ENCODE assay signal across 28 cellular contexts in the genomic region with DNA sequence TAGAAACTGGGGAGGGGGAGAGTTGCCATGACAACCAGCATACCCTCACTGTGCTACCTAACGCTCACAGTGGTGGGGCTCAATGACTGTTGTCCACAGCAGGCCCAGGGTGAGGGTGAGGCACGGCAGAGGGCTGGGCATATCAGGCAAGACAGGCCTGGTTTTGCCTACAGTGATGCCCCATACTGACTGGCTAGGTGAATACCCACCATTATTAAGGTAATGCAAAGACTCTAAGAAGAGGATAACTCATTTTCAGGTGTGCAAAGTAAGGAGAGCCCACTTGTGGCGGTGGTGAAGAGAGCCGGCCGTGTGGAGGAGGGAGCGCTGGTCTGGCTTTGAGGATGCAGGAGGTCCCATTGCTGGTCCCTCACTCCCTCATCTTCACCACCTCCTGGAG.
"Had no signal": no experiment of that assay in that cellular context is flagged by ENCODE, and none has a peak within 500 bp of the region (broad histone marks: within the 10 kb centered on the region; RNA-seq: fewer than 3 reads in every experiment).

No MANE protein-coding gene starts in this region.

- H3K9me3 ChIP-seq: esophagus squamous epithelium, heart right ventricle, lower lobe of right lung, spleen, testis, transverse colon had no signal

- H3K9me3 Mint-ChIP-seq: central memory CD8-positive, alpha-beta T cell; dendritic cell treated with granulocyte-macrophage colony-stimulating factor and Interleukin-4, amounts not matched to agents 40 ng/mL and 50 ng/mL, for 4 days; natural killer cell had no signal

- H3K36me3 Mint-ChIP-seq: natural killer cell had no signal

- H3K27me3 ChIP-seq: spleen, testis, transverse colon had no signal

- DNase-seq: activated CD4-positive, alpha-beta memory T cell treated with anti-CD3 and anti-CD28 coated beads, Interleukin-2, amount 10 ng/mL, durations not matched to agents 7 days and 5 days; activated CD4-positive, alpha-beta T cell treated with anti-CD3 and anti-CD28 coated beads for 48 hours; activated effector memory CD4-positive, alpha-beta T cell treated with Interleukin-2 at 50 U/mL for 16 hours; activated naive CD4-positive, alpha-beta T cell treated with Interleukin-2 at 50 U/mL for 16 hours; anterior cingulate cortex; effector CD4-positive, alpha-beta T cell; esophagus squamous epithelium; heart right ventricle; kidney glomerular epithelial cell; lower lobe of right lung; mesenchymal stem cell; natural killer cell; posterior cingulate gyrus; right cardiac atrium; spleen; stimulated activated naive CD8-positive, alpha-beta T cell treated with anti-CD3 and anti-CD28 coated beads, Interleukin-15, Interleukin-2, amounts not matched to agents 100 U/mL and 50 U/mL, for 24 hours; T-helper 1 cell; testis; transverse colon had no signal

- H3K27me3 Mint-ChIP-seq: activated CD4-positive, alpha-beta memory T cell treated with anti-CD3 and anti-CD28 coated beads, Interleukin-2, amount 10 ng/mL, durations not matched to agents 7 days and 5 days; activated naive CD8-positive, alpha-beta T cell; central memory CD8-positive, alpha-beta T cell; dendritic cell treated with granulocyte-macrophage colony-stimulating factor and Interleukin-4, amounts not matched to agents 40 ng/mL and 50 ng/mL, for 4 days had no signal

- H3K36me3 ChIP-seq: esophagus squamous epithelium, heart right ventricle, lower lobe of right lung, spleen, transverse colon had no signal

- H3K27ac ChIP-seq: epithelial cell of prostate, esophagus squamous epithelium, heart right ventricle, lower lobe of right lung, spleen, testis, transverse colon, VCaP had no signal

- FAIRE-seq: endometrium had no signal

- H3K27ac Mint-ChIP-seq: activated CD4-positive, alpha-beta memory T cell treated with anti-CD3 and anti-CD28 coated beads, Interleukin-2, amount 10 ng/mL, durations not matched to agents 7 days and 5 days; activated naive CD8-positive, alpha-beta T cell; dendritic cell treated with granulocyte-macrophage colony-stimulating factor and Interleukin-4, amounts not matched to agents 40 ng/mL and 50 ng/mL, for 4 days; T-helper 2 cell treated with Interferon-gamma antibody and Interleukin-4, amounts not matched to agents 5 μg/mL and 100 μg/mL, for 36 hours had no signal

- H3K4me3 Mint-ChIP-seq: activated CD4-positive, alpha-beta memory T cell treated with anti-CD3 and anti-CD28 coated beads, Interleukin-2, amount 10 ng/mL, durations not matched to agents 7 days and 5 days; activated naive CD8-positive, alpha-beta T cell; central memory CD8-positive, alpha-beta T cell; dendritic cell treated with granulocyte-macrophage colony-stimulating factor and Interleukin-4, amounts not matched to agents 40 ng/mL and 50 ng/mL, for 4 days; natural killer cell; T-helper 2 cell treated with Interferon-gamma antibody and Interleukin-4, amounts not matched to agents 5 μg/mL and 100 μg/mL, for 36 hours had no signal

- H3K4me1 ChIP-seq: testis had no signal

- ATAC-seq: activated CD4-positive, CD25-positive, alpha-beta regulatory T cell treated with anti-CD3 and anti-CD28 coated beads, Interleukin-2, amount 50 U/mL, for 24 hours; heart right ventricle; left lobe of liver; natural killer cell; right cardiac atrium; stimulated activated naive CD8-positive, alpha-beta T cell treated with anti-CD3 and anti-CD28 coated beads, Interleukin-15, Interleukin-2, amounts not matched to agents 100 U/mL and 50 U/mL, for 24 hours had no signal

- H3K4me3 ChIP-seq: esophagus squamous epithelium, heart right ventricle, lower lobe of right lung, spleen, testis, transverse colon had no signal
